In the genomic region with DNA sequence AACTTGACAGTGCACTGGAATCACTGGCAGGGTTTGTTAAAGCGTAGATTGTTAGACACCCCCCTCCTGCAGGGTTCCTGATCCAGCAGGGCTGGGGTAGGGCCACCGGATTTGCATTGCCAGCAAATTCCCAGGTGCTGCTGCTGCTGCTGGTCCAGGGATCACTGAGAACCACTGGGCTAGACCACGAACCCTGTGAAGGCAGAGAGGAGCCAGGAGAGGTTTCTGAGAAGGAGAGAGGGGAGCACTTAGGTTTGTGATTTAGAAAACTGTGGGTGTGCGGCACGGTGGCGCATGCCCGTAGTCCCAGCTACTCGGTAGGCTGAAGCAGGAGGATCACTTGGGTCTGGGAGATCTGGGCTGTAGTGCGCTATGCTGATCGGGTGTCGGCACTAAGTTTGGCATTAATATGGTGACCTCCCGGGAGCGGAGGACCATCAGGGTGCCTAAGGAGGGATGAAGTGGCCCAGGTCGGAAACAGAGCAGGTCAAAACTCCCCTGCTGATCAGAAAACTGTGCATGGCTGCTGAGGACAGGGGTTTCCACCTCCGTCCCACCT, we compare ENCODE assay signal across 9 cellular contexts. TPM values are rescaled to one million over a fixed set of nuclear protein-coding genes. Genes with fewer than 3 reads are reported as not detected.
DNase-seq lines count a peak whose midpoint lies in the region; ATAC-seq and TF ChIP-seq lines count a peak whose summit lies in the region.
"Had no signal": no experiment of that assay in that cellular context is flagged by ENCODE, and none has a peak within 500 bp of the region (broad histone marks: within the 10 kb centered on the region; RNA-seq: fewer than 3 reads in every experiment).

No MANE protein-coding gene starts in this region.

- H3K27ac ChIP-seq in WERI-Rb-1 = no peak overlapping the region

- no peak for DNase-seq in activated naive CD4-positive, alpha-beta T cell treated with anti-CD3 and anti-CD28 coated beads, Interleukin-2, amount 10 ng/mL, durations not matched to agents 7 days and 5 days
- DNase-seq in posterior vena cava (ENCODE audit: low spot score) = peak; percentile 58
- DNase-seq in WERI-Rb-1 = no peak
- DNase-seq: foreskin fibroblast, mesenchymal stem cell had no signal

- H3K36me3 Mint-ChIP-seq in activated naive CD4-positive, alpha-beta T cell treated with anti-CD3 and anti-CD28 coated beads, Interleukin-2, amount 10 ng/mL, durations not matched to agents 7 days and 5 days = peaks cover 30% of the 10 kb centered on the region

- CTCF ChIA-PET in activated naive CD4-positive, alpha-beta T cell treated with anti-CD3 and anti-CD28 coated beads, Interleukin-2, amount 10 ng/mL, durations not matched to agents 7 days and 5 days (lab: Charles Lee) = interaction anchor here (0.5 to 2.1 kb wide), 7 partner anchors 10 to 30 kb away, joined by 3 to 5 read pairs (median 3); no protein-coding TSS in a partner anchor

- no peak for TF ChIP-seq CTCF in WERI-Rb-1 (IDR thresholded peaks at IDR 0.05; ENCODE audit: low read depth, low read length)

- H3K4me1 Mint-ChIP-seq in activated naive CD4-positive, alpha-beta T cell treated with anti-CD3 and anti-CD28 coated beads, Interleukin-2, amount 10 ng/mL, durations not matched to agents 7 days and 5 days = peaks cover 85% of the 10 kb centered on the region

- no peaks in the 10 kb centered on the region for H3K9me3 Mint-ChIP-seq in activated naive CD4-positive, alpha-beta T cell treated with anti-CD3 and anti-CD28 coated beads, Interleukin-2, amount 10 ng/mL, durations not matched to agents 7 days and 5 days

- H3K9me3 ChIP-seq in WERI-Rb-1 (ENCODE audit: severe bottlenecking) = peaks cover 4% of the 10 kb centered on the region

- intact Hi-C loops in posterior vena cava (cut with DNase I) = no loop called here

- no peak overlapping the region for H3K4me3 ChIP-seq in WERI-Rb-1 (ENCODE audit: low read depth, low read length)

- peak overlapping the region; percentile 93 for H3K27ac Mint-ChIP-seq in activated naive CD4-positive, alpha-beta T cell treated with anti-CD3 and anti-CD28 coated beads, Interleukin-2, amount 10 ng/mL, durations not matched to agents 7 days and 5 days

- no peaks in the 10 kb centered on the region for H3K27me3 ChIP-seq in WERI-Rb-1 (ENCODE audit: insufficient read depth, low read depth, severe bottlenecking)

- ATAC-seq in GM18511 (IDR thresholded peaks at IDR 0.05; ENCODE audit: unreplicated experiment) (peak; percentile 0), HG03045 (IDR thresholded peaks at IDR 0.05; ENCODE audit: unreplicated experiment) (peak; percentile 4), HG03108 (IDR thresholded peaks at IDR 0.05; ENCODE audit: unreplicated experiment) (no peak), HG03469 (IDR thresholded peaks at IDR 0.05; ENCODE audit: unreplicated experiment) (no peak)

- H3K4me3 Mint-ChIP-seq in activated naive CD4-positive, alpha-beta T cell treated with anti-CD3 and anti-CD28 coated beads, Interleukin-2, amount 10 ng/mL, durations not matched to agents 7 days and 5 days = peak overlapping the region; percentile 64

- no peaks in the 10 kb centered on the region for H3K27me3 Mint-ChIP-seq in activated naive CD4-positive, alpha-beta T cell treated with anti-CD3 and anti-CD28 coated beads, Interleukin-2, amount 10 ng/mL, durations not matched to agents 7 days and 5 days

- no peaks in the 10 kb centered on the region for H3K36me3 ChIP-seq in WERI-Rb-1

RNA-seq across cellular contexts. Expression of a gene that starts 53.6 kb away (rescaled TPM):
- 10 to 100 TPM; 72.1 to 94.3 TPM for total RNA-seq in posterior vena cava

Comparison
In these comparisons a context has a peak if more than half of its experiments do, and no peak if none do; other contexts are left out.
1. ATAC-seq: peak in GM18511 (single experiment) and HG03045 (single experiment); none in HG03108 (single experiment) and HG03469 (single experiment).